ENCODE assay signal across 20 cellular contexts in the genomic region with DNA sequence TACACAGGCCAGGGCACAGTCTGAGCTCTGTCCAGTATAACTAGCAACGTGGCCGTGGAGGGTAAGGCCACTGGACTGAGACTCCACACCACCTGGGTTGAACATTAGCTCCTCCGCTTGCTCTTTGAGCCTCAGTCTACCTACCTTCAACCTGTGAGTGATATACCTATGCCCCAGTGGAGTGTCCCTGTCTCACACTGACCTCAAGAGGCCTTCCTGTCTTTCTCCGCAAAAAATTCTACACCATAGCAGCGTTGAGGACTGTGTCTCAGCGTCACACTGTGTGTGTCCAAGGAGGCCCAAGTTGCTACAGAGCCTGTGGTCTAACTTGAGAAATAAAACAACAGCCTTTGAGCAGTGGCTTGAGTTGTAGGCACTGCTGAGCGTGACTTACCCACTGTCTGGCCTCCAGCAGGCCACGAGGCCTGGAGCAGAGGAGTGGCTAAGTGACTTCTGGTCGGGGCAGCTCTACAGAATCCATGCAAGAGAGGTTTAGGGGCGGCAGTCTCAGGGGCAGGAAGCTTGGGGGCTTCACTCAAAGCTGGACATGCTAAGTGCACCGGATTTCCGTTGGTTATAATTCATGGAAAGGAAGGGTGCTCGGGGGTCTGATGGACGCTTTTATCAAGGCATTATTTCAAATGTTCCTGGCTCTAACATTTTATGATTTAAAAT. TPM values are rescaled to one million over a fixed set of nuclear protein-coding genes. Genes with fewer than 3 reads are reported as not detected.
DNase-seq lines count a peak whose midpoint lies in the region; ATAC-seq and TF ChIP-seq lines count a peak whose summit lies in the region.
"Had no signal": no experiment of that assay in that cellular context is flagged by ENCODE, and none has a peak within 500 bp of the region (broad histone marks: within the 10 kb centered on the region; RNA-seq: fewer than 3 reads in every experiment).

No MANE protein-coding gene starts in this region.

- H4K20me1 ChIP-seq in Loucy (ENCODE audit: insufficient read depth, low read length, poor library complexity, severe bottlenecking), result no peaks in the 10 kb centered on the region

- CTCF ChIA-PET in CD4-positive, alpha-beta memory T cell (lab: Charles Lee; ENCODE audit: partially characterized antibody), result no interaction called here

- H3K4me2 ChIP-seq in Loucy (ENCODE audit: low read depth, low read length, poor library complexity, severe bottlenecking), result no peak overlapping the region

- H3K27me3 Mint-ChIP-seq in CD4-positive, alpha-beta memory T cell, result peaks cover 42 to 44% of the 10 kb centered on the region in 2 donors
- H3K27me3 Mint-ChIP-seq in endothelial cell (ENCODE audit: unreplicated experiment) (peaks cover 11% of the 10 kb centered on the region), neural crest cell (ENCODE audit: low read depth) (peaks cover 59% of the 10 kb centered on the region)

- peak overlapping the region in 1 of 7 donors; percentile 35 for H3K27ac Mint-ChIP-seq in CD4-positive, alpha-beta memory T cell
- H3K27ac Mint-ChIP-seq in endothelial cell (ENCODE audit: unreplicated experiment) (no peak overlapping the region), neural crest cell (ENCODE audit: unreplicated experiment) (no peak overlapping the region)
- H3K27ac Mint-ChIP-seq: activated CD4-positive, alpha-beta memory T cell treated with anti-CD3 and anti-CD28 coated beads, Interleukin-2, amount 10 ng/mL, durations not matched to agents 7 days and 5 days had no signal

- H2AFZ ChIP-seq in Loucy (ENCODE audit: low read length), result no peak overlapping the region

- H3K4me3 Mint-ChIP-seq in CD4-positive, alpha-beta memory T cell, result peak overlapping the region in 6 of 8 donors; percentile 4 to 48 (median 30)
- H3K4me3 Mint-ChIP-seq in endothelial cell (ENCODE audit: unreplicated experiment) (peak overlapping the region; percentile 49), neural crest cell (peak overlapping the region; percentile 82)

- H3K4me1 Mint-ChIP-seq in CD4-positive, alpha-beta memory T cell, result peaks cover 4 to 17% (median 8%) of the 10 kb centered on the region in 4 donors
- H3K4me1 Mint-ChIP-seq in endothelial cell (ENCODE audit: unreplicated experiment), result peaks cover 5% of the 10 kb centered on the region
- peaks cover 40% of the 10 kb centered on the region for H3K4me1 Mint-ChIP-seq in neural crest cell

- H3K9ac ChIP-seq in Loucy (ENCODE audit: low read depth, low read length, poor library complexity, severe bottlenecking), result peak overlapping the region; percentile 43

- no peak overlapping the region for H3K4me3 ChIP-seq in CD4-positive, alpha-beta memory T cell (ENCODE audit: low read length in 2 of 2)
- H3K4me3 ChIP-seq in Loucy (ENCODE audit: low read length, poor library complexity, severe bottlenecking), result no peak overlapping the region
- H3K4me3 ChIP-seq: hepatocyte had no signal

- no peak for TF ChIP-seq CTCF in Loucy (conservative IDR thresholded peaks at IDR 0.05; ENCODE audit: low read length)
- TF ChIP-seq CTCF in endothelial cell (IDR thresholded peaks at IDR 0.05; ENCODE audit: unreplicated experiment), result no peak
- no peak for TF ChIP-seq CTCF in neural crest cell (conservative IDR thresholded peaks at IDR 0.05)

- no peaks in the 10 kb centered on the region for H3K9me3 ChIP-seq in CD4-positive, alpha-beta memory T cell (ENCODE audit: control insufficient read depth in 1 of 2, low read length in 2 of 2)
- peaks cover 10% of the 10 kb centered on the region; the same call in 1 of the 2 replicates for H3K9me3 ChIP-seq in Loucy (ENCODE audit: insufficient read depth, low read depth, low read length)
- H3K9me3 ChIP-seq: colonic mucosa had no signal

- ATAC-seq in GM21737 (IDR thresholded peaks at IDR 0.05; ENCODE audit: unreplicated experiment), result no peak
- ATAC-seq in GM21381 (IDR thresholded peaks at IDR 0.05; ENCODE audit: unreplicated experiment), result no peak

- intact Hi-C loops in CD4-positive, alpha-beta memory T cell (cut with micrococcal nuclease), result no loop called here

- peaks cover 37% of the 10 kb centered on the region for H3K79me2 ChIP-seq in Loucy (ENCODE audit: insufficient read depth, low read length)
- H3K79me2 ChIP-seq: hepatocyte had no signal

- no peak overlapping the region for H3K27ac ChIP-seq in CD4-positive, alpha-beta memory T cell (ENCODE audit: low read depth, low read length)
- H3K27ac ChIP-seq: brain microvascular endothelial cell, colonic mucosa, hepatocyte, neutrophil, thoracic aorta had no signal

- H3K36me3 ChIP-seq in CD4-positive, alpha-beta memory T cell (ENCODE audit: insufficient read depth, low read length), result no peaks in the 10 kb centered on the region
- no peaks in the 10 kb centered on the region for H3K36me3 ChIP-seq in Loucy (ENCODE audit: insufficient read depth, low read length)
- H3K36me3 ChIP-seq: brain microvascular endothelial cell, colonic mucosa, neutrophil, thoracic aorta had no signal

- H3K27me3 ChIP-seq in CD4-positive, alpha-beta memory T cell (ENCODE audit: insufficient read depth, low read length), result peaks cover 10% of the 10 kb centered on the region
- no peaks in the 10 kb centered on the region for H3K27me3 ChIP-seq in Loucy (ENCODE audit: insufficient read depth, low read length, poor library complexity, severe bottlenecking)
- H3K27me3 ChIP-seq: brain microvascular endothelial cell, colonic mucosa, neutrophil had no signal

- H3K36me3 Mint-ChIP-seq in CD4-positive, alpha-beta memory T cell, result peaks cover 0 to 3% of the 10 kb centered on the region in 2 donors
- H3K36me3 Mint-ChIP-seq in endothelial cell (ENCODE audit: low read depth, unreplicated experiment), result peaks cover 3% of the 10 kb centered on the region
- no peaks in the 10 kb centered on the region for H3K36me3 Mint-ChIP-seq in neural crest cell (ENCODE audit: low read depth)

- POLR2A ChIA-PET in CD4-positive, alpha-beta memory T cell (lab: Charles Lee; ENCODE audit: partially characterized antibody), result no interaction called here

- H3F3A ChIP-seq in Loucy (ENCODE audit: low read depth), result no peaks in the 10 kb centered on the region

- peaks cover 0 to 26% (median 18%) of the 10 kb centered on the region in 8 donors for H3K9me3 Mint-ChIP-seq in CD4-positive, alpha-beta memory T cell
- H3K9me3 Mint-ChIP-seq in endothelial cell (ENCODE audit: unreplicated experiment), result no peaks in the 10 kb centered on the region
- H3K9me3 Mint-ChIP-seq in neural crest cell, result peaks cover 4% of the 10 kb centered on the region

- H3K4me1 ChIP-seq in CD4-positive, alpha-beta memory T cell (ENCODE audit: insufficient read depth, low read length), result peaks cover 7% of the 10 kb centered on the region
- H3K4me1 ChIP-seq in Loucy (ENCODE audit: insufficient read depth, low read length, poor library complexity, severe bottlenecking), result peaks cover 54% of the 10 kb centered on the region

- H3K9me2 ChIP-seq in Loucy (replicated peaks; ENCODE audit: low read depth, low read length), result no peaks in the 10 kb centered on the region

- no peak for DNase-seq in CD4-positive, alpha-beta memory T cell
- no peak for DNase-seq in endothelial cell (ENCODE audit: low spot score)
- DNase-seq in neural crest cell (ENCODE audit: low read depth, low spot score), result no peak
- DNase-seq in DMS53 (lab: John Stamatoyannopoulos, UW), result no peak
- DNase-seq in middle frontal gyrus (ENCODE audit: extremely low spot score, low spot score), result no peak
- DNase-seq: activated CD4-positive, alpha-beta memory T cell treated with anti-CD3 and anti-CD28 coated beads, Interleukin-2, amount 10 ng/mL, durations not matched to agents 7 days and 5 days; activated naive CD4-positive, alpha-beta T cell treated with anti-CD3 and anti-CD28 coated beads, Interleukin-2, amount 50 U/mL, for 16 hours; activated T-cell treated with anti-CD3 and anti-CD28 coated beads, Interleukin-2, amount 50 U/mL, for 4 hours; brain microvascular endothelial cell; colonic mucosa; GOT3; Karpas-422; NCI-H1105 treated with DMSO at 0.1 percent for 48 hours; stimulated activated CD4-positive, alpha-beta T cell treated with anti-CD3 and anti-CD28 coated beads, Interleukin-12 subunit alpha, Interleukin-12 subunit beta, amount 100 ng/mL, for 4 hours had no signal

RNA-seq across cellular contexts. Expression of a gene that starts 2.0 kb away (rescaled TPM):
- total RNA-seq in CD4-positive, alpha-beta memory T cell, result 1 to 10 TPM; 2.4 to 4.8 TPM
- 1 to 10 TPM in 1 of 2 donors, under 1 TPM in 1; 0.77 to 2.2 TPM for polyA plus RNA-seq in CD4-positive, alpha-beta memory T cell
- total RNA-seq in endothelial cell (ENCODE audit: unreplicated experiment), result 0.97 TPM
- 11.3 and 13.3 TPM in 2 replicates for total RNA-seq in neural crest cell

Comparison
In these comparisons a context has a peak if more than half of its experiments do, and no peak if none do; other contexts are left out.
1. H3K4me3 Mint-ChIP-seq: peak in every context shown above with its lines; median percentile 82 in neural crest cell; 49 in endothelial cell; 30 in CD4-positive, alpha-beta memory T cell.